21 cellular contexts compared by ENCODE assay signal in the genomic region with DNA sequence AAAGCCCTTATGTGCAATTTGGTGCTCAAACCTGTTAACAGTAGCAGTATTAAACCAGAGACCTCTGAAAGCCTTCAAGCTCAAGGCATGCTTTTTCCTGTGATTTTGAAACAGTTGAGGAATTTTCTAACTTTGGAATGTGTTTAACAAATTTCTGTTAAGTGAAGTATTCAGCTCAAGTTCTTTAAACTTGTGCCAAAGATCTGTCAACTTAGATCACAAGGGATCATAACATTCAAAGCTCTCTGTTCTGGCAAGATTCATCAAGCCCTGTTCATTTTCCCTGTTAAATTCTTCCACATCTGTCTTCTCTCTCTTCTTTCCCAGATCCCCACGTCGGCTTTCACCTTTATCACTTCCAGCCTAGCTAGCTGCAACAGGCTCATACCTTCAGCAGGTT.
"Had no signal": no experiment of that assay in that cellular context is flagged by ENCODE, and none has a peak within 500 bp of the region (broad histone marks: within the 10 kb centered on the region; RNA-seq: fewer than 3 reads in every experiment).

No MANE protein-coding gene starts in this region.

- H3K36me3 Mint-ChIP-seq: activated naive CD4-positive, alpha-beta T cell treated with anti-CD3 and anti-CD28 coated beads, Interleukin-2, amount 10 ng/mL, durations not matched to agents 7 days and 5 days; brain had no signal

- H3K27ac ChIP-seq: adrenal gland, gastrocnemius medialis, heart right ventricle, ovary, stomach, uterus had no signal

- H3K27me3 ChIP-seq: adrenal gland, esophagus squamous epithelium, gastrocnemius medialis, heart right ventricle, ovary, stomach, uterus had no signal

- DNase-seq: activated CD4-positive, alpha-beta T cell treated with anti-CD3 and anti-CD28 coated beads, Interleukin-2, amount 50 U/mL, for 1 hour; activated CD4-positive, CD25-positive, alpha-beta regulatory T cell; activated naive CD4-positive, alpha-beta T cell treated with anti-CD3 and anti-CD28 coated beads, Interleukin-2, amount 10 ng/mL, durations not matched to agents 7 days and 5 days; activated T-cell treated with anti-CD3 and anti-CD28 coated beads for 4 hours; adrenal gland; effector memory CD8-positive, alpha-beta T cell; esophagus squamous epithelium; gastrocnemius medialis; heart right ventricle; kidney; left ventricle myocardium superior; ovary; stimulated activated CD4-positive, alpha-beta T cell treated with anti-CD3 and anti-CD28 coated beads, Interleukin-15, amount 100 ng/mL, for 24 hours; stimulated activated CD4-positive, alpha-beta T cell treated with anti-CD3 and anti-CD28 coated beads, Interleukin-4, amount 100 ng/mL, for 24 hours; stomach; uterus had no signal

- H3K9me3 ChIP-seq: adrenal gland, esophagus squamous epithelium, gastrocnemius medialis, heart right ventricle, ovary, stomach, uterus had no signal

- H3K4me1 ChIP-seq: gastrocnemius medialis, heart right ventricle, stomach, uterus had no signal

- H3K36me3 ChIP-seq: adrenal gland, esophagus squamous epithelium, gastrocnemius medialis, heart right ventricle, ovary, stomach, uterus had no signal

- H3K9me3 Mint-ChIP-seq: activated naive CD4-positive, alpha-beta T cell treated with anti-CD3 and anti-CD28 coated beads, Interleukin-2, amount 10 ng/mL, durations not matched to agents 7 days and 5 days; activated T-helper 2 cell treated with anti-CD3 and anti-CD28 coated beads, Interferon-gamma antibody, Interleukin-2, Interleukin-4, amounts not matched to agents 10 μg/mL and 5 μg/mL and 100 μg/mL, durations not matched to agents 14 hours and 24 hours and 36 hours; central memory CD8-positive, alpha-beta T cell; dendritic cell treated with granulocyte-macrophage colony-stimulating factor and Interleukin-4, amounts not matched to agents 40 ng/mL and 50 ng/mL, for 4 days had no signal

- H3K4me3 ChIP-seq: adrenal gland, esophagus squamous epithelium, gastrocnemius medialis, heart right ventricle, ovary, stomach, uterus had no signal

- ATAC-seq: effector memory CD8-positive, alpha-beta T cell; gastrocnemius medialis; heart right ventricle; left ventricle myocardium superior had no signal

- H3K4me1 Mint-ChIP-seq: activated naive CD4-positive, alpha-beta T cell treated with anti-CD3 and anti-CD28 coated beads, Interleukin-2, amount 10 ng/mL, durations not matched to agents 7 days and 5 days; central memory CD8-positive, alpha-beta T cell had no signal

- H3K27ac Mint-ChIP-seq: activated naive CD4-positive, alpha-beta T cell treated with anti-CD3 and anti-CD28 coated beads, Interleukin-2, amount 10 ng/mL, durations not matched to agents 7 days and 5 days; activated T-helper 2 cell treated with anti-CD3 and anti-CD28 coated beads, Interferon-gamma antibody, Interleukin-2, Interleukin-4, amounts not matched to agents 10 μg/mL and 5 μg/mL and 100 μg/mL, durations not matched to agents 14 hours and 24 hours and 36 hours; dendritic cell treated with granulocyte-macrophage colony-stimulating factor and Interleukin-4, amounts not matched to agents 40 ng/mL and 50 ng/mL, for 4 days; effector memory CD8-positive, alpha-beta T cell had no signal

- H3K4me3 Mint-ChIP-seq: activated naive CD4-positive, alpha-beta T cell treated with anti-CD3 and anti-CD28 coated beads, Interleukin-2, amount 10 ng/mL, durations not matched to agents 7 days and 5 days; brain; central memory CD8-positive, alpha-beta T cell; dendritic cell treated with granulocyte-macrophage colony-stimulating factor and Interleukin-4, amounts not matched to agents 40 ng/mL and 50 ng/mL, for 4 days; effector memory CD8-positive, alpha-beta T cell; neural crest cell had no signal
